In genomic region chr5:1563051-1563461, GRCh38 we compare ENCODE assay signal across 23 cellular contexts.
"Had no signal": no experiment of that assay in that cellular context is flagged by ENCODE, and none has a peak within 500 bp of the region (broad histone marks: within the 10 kb centered on the region; RNA-seq: fewer than 3 reads in every experiment).

No MANE protein-coding gene starts in this region.

- ATAC-seq: left ventricle myocardium superior; naive thymus-derived CD8-positive, alpha-beta T cell had no signal

- H3K9me3 ChIP-seq: esophagus squamous epithelium, ovary, right atrium auricular region, testis, tibial nerve, upper lobe of right lung, vagina had no signal

- FAIRE-seq: colon, kidney had no signal

- H3K36me3 ChIP-seq: esophagus squamous epithelium, ovary, right atrium auricular region, tibial nerve, upper lobe of right lung, vagina had no signal

- H3K27me3 Mint-ChIP-seq: naive thymus-derived CD8-positive, alpha-beta T cell; stimulated activated memory B cell treated with anti-CD40 and anti-IgM and Interleukin-4, amounts not matched to agents 10 μg/mL and 1 μg/mL and 100 μg/mL, for 72 hours; stimulated activated naive CD8-positive, alpha-beta T cell treated with anti-CD3 and anti-CD28 coated beads, Interleukin-15, Interleukin-2, amounts not matched to agents 100 ng/mL and 50 ng/mL, for 24 hours had no signal

- DNase-seq: dermis blood vessel endothelial cell; esophagus squamous epithelium; foreskin fibroblast; head of caudate nucleus; kidney; left cardiac atrium; left ventricle myocardium superior; mesenchymal stem cell; naive thymus-derived CD8-positive, alpha-beta T cell; stimulated activated CD4-positive, alpha-beta T cell treated with anti-CD3 and anti-CD28 coated beads, Interleukin-15, amount 100 ng/mL, for 24 hours; stimulated activated CD4-positive, alpha-beta T cell treated with anti-CD3 and anti-CD28 coated beads, Interleukin-1b, Interleukin-23, amount 100 ng/mL, for 48 hours; stimulated activated CD4-positive, alpha-beta T cell treated with anti-CD3 and anti-CD28 coated beads, Interleukin-4, amount 100 ng/mL, for 24 hours; testis; upper lobe of right lung had no signal

- H3K27ac ChIP-seq: esophagus squamous epithelium, hepatocyte, ovary, right atrium auricular region, testis, tibial nerve, upper lobe of right lung, vagina had no signal

- H3K27ac Mint-ChIP-seq: stimulated activated memory B cell treated with anti-CD40 and anti-IgM and Interleukin-4, amounts not matched to agents 10 μg/mL and 1 μg/mL and 100 μg/mL, for 72 hours; stimulated activated naive CD8-positive, alpha-beta T cell treated with anti-CD3 and anti-CD28 coated beads, Interleukin-15, Interleukin-2, amounts not matched to agents 100 ng/mL and 50 ng/mL, for 24 hours had no signal

- H3K27me3 ChIP-seq: hepatocyte, ovary, right atrium auricular region, testis, upper lobe of right lung, vagina had no signal

- H3K4me3 ChIP-seq: esophagus squamous epithelium, hepatocyte, lung, ovary, right atrium auricular region, testis, tibial nerve, upper lobe of right lung, vagina had no signal

- H3K9me3 Mint-ChIP-seq: naive thymus-derived CD8-positive, alpha-beta T cell; stimulated activated naive CD8-positive, alpha-beta T cell treated with anti-CD3 and anti-CD28 coated beads, Interleukin-15, Interleukin-2, amounts not matched to agents 100 ng/mL and 50 ng/mL, for 24 hours had no signal

- H3K4me2 ChIP-seq: hepatocyte had no signal

- H3K79me2 ChIP-seq: hepatocyte had no signal

- H2AFZ ChIP-seq: hepatocyte had no signal

- H3K4me3 Mint-ChIP-seq: naive thymus-derived CD8-positive, alpha-beta T cell; stimulated activated memory B cell treated with anti-CD40 and anti-IgM and Interleukin-4, amounts not matched to agents 10 μg/mL and 1 μg/mL and 100 μg/mL, for 72 hours; stimulated activated naive CD8-positive, alpha-beta T cell treated with anti-CD3 and anti-CD28 coated beads, Interleukin-15, Interleukin-2, amounts not matched to agents 100 ng/mL and 50 ng/mL, for 24 hours had no signal
